8 cellular contexts compared by ENCODE assay signal in genomic region chr7:99408347-99409191, GRCh38. TPM values are rescaled to one million over a fixed set of nuclear protein-coding genes. Genes with fewer than 3 reads are reported as not detected.
DNase-seq lines count a peak whose midpoint lies in the region; ATAC-seq and TF ChIP-seq lines count a peak whose summit lies in the region.

BUD31 (plus strand) TSS chr7:99408969; CDS start chr7:99411093, 2,124 bp downstream.
PDAP1 (minus strand) TSS chr7:99408597; CDS start chr7:99408548, 49 bp downstream.

- intact Hi-C loops in activated CD4-positive, alpha-beta T cell treated with anti-CD3 and anti-CD28 coated beads, Interleukin-2, amount 10 ng/mL, durations not matched to agents 24 days and 14 days (cut with micrococcal nuclease) = loop anchor here (1.0 to 5.0 kb wide), 5 partner anchors 27 to 150 kb away; partner anchors contain the start of genes ARPC1B, CPSF4, PTCD1 and ZNF655

- no peak for TF ChIP-seq CTCF in BE2C (IDR thresholded peaks at IDR 0.05; ENCODE audit: low read depth, low read length)
- no peak for TF ChIP-seq CTCF in coronary artery (IDR thresholded peaks at IDR 0.05)

- H3K4me3 ChIP-seq in BE2C (ENCODE audit: low read depth, low read length) = peak within 1 kb of the TSS; percentile 79
- peak within 1 kb of the TSS; percentile 96 for H3K4me3 ChIP-seq in coronary artery

- H3K27me3 Mint-ChIP-seq in activated CD4-positive, alpha-beta T cell treated with anti-CD3 and anti-CD28 coated beads, Interleukin-2, amount 10 ng/mL, durations not matched to agents 24 days and 14 days = no peaks in the 10 kb centered on the region

- peak within 1 kb of the TSS; percentile 94 for H3K4me3 Mint-ChIP-seq in activated CD4-positive, alpha-beta T cell treated with anti-CD3 and anti-CD28 coated beads, Interleukin-2, amount 10 ng/mL, durations not matched to agents 24 days and 14 days

- peaks cover 4% of the 10 kb centered on the region; the same call in 1 of the 2 replicates for H3K4me1 ChIP-seq in BE2C

- peaks cover 49% of the 10 kb centered on the region for H3K36me3 Mint-ChIP-seq in activated CD4-positive, alpha-beta T cell treated with anti-CD3 and anti-CD28 coated beads, Interleukin-2, amount 10 ng/mL, durations not matched to agents 24 days and 14 days (ENCODE audit: low read depth)

- no peaks in the 10 kb centered on the region for H3K9me3 Mint-ChIP-seq in activated CD4-positive, alpha-beta T cell treated with anti-CD3 and anti-CD28 coated beads, Interleukin-2, amount 10 ng/mL, durations not matched to agents 24 days and 14 days

- peak; percentile 93 for DNase-seq in BE2C
- peak; percentile 90 for DNase-seq in GM19240 (ENCODE audit: insufficient read length, low spot score)
- peak; percentile 96 to 97 for DNase-seq in NCI-H526 (lab: John Stamatoyannopoulos, UW)
- peak; percentile 99 for DNase-seq in activated CD4-positive, alpha-beta T cell treated with anti-CD3 and anti-CD28 coated beads, Interleukin-2, amount 10 ng/mL, durations not matched to agents 24 days and 14 days
- peak; percentile 97 for DNase-seq in coronary artery (ENCODE audit: low spot score)
- DNase-seq in left kidney (ENCODE audit: low read depth, low spot score) = peak; percentile 98
- peak; percentile 88 to 93 for DNase-seq in stimulated activated CD4-positive, alpha-beta T cell treated with anti-CD3 and anti-CD28 coated beads, Interleukin-2, amount 100 ng/mL, for 24 hours

- peak within 1 kb of the TSS; percentile 86 to 95 for H3K27ac ChIP-seq in coronary artery

- peaks cover 60% of the 10 kb centered on the region for H3K36me3 ChIP-seq in BE2C

- H3K9me3 ChIP-seq in BE2C = no peaks in the 10 kb centered on the region

- peak; percentile 71 for ATAC-seq in HG03460 (IDR thresholded peaks at IDR 0.05; ENCODE audit: unreplicated experiment)

- H3K27me3 ChIP-seq in BE2C = no peaks in the 10 kb centered on the region

- peaks cover 35% of the 10 kb centered on the region for H3K4me1 Mint-ChIP-seq in activated CD4-positive, alpha-beta T cell treated with anti-CD3 and anti-CD28 coated beads, Interleukin-2, amount 10 ng/mL, durations not matched to agents 24 days and 14 days

- H3K27ac Mint-ChIP-seq in activated CD4-positive, alpha-beta T cell treated with anti-CD3 and anti-CD28 coated beads, Interleukin-2, amount 10 ng/mL, durations not matched to agents 24 days and 14 days = peak within 1 kb of the TSS; percentile 97

RNA-seq across cellular contexts. Expression of gene BUD31, which starts in this region (rescaled TPM):
- polyA plus RNA-seq in BE2C (2012; ENCODE audit: insufficient read depth, insufficient read length, low read depth) = 516 TPM
- total RNA-seq in activated CD4-positive, alpha-beta T cell treated with anti-CD3 and anti-CD28 coated beads, Interleukin-2, amount 10 ng/mL, durations not matched to agents 24 days and 14 days = 136 and 147 TPM in 2 replicates

RNA-seq across cellular contexts. Expression of gene PDAP1, which starts in this region (rescaled TPM):
- polyA plus RNA-seq in BE2C (2012; ENCODE audit: insufficient read depth, insufficient read length, low read depth) = 483 TPM
- 167 and 168 TPM in 2 replicates for total RNA-seq in activated CD4-positive, alpha-beta T cell treated with anti-CD3 and anti-CD28 coated beads, Interleukin-2, amount 10 ng/mL, durations not matched to agents 24 days and 14 days

Comparison
In these comparisons a context has a peak if more than half of its experiments do, and no peak if none do; other contexts are left out.
1. Peak in every context shown above with its lines: DNase-seq, ATAC-seq, H3K4me3 ChIP-seq and H3K27ac ChIP-seq.